Comparison of ENCODE assay signal across 2 cellular contexts in genomic region chr10:21976280-21976679, GRCh38.
TF ChIP-seq lines count a peak whose summit lies in the region.

No MANE protein-coding gene starts in this region.

TF ChIP-seq in H1, 55 proteins besides CTCF, POLR2A, EP300 and RAD21 (continued from another document):
- TF ChIP-seq ATF3 (IDR thresholded peaks at IDR 0.05; ENCODE audit: insufficient read depth, low read depth, low read length) (no peak), POLR2AphosphoS5 (IDR thresholded peaks at IDR 0.05; ENCODE audit: low read depth, low read length) (no peak), ATF2 (IDR thresholded peaks at IDR 0.05; ENCODE audit: low read length) (no peak), CBX5 (IDR thresholded peaks at IDR 0.05; ENCODE audit: low read depth, low read length) (no peak), JUND (IDR thresholded peaks at IDR 0.05; ENCODE audit: low read length) (no peak), KDM1A (IDR thresholded peaks at IDR 0.05; ENCODE audit: borderline replicate concordance, low read length) (no peak), SIX5 (IDR thresholded peaks at IDR 0.05; ENCODE audit: low read depth, low read length) (no peak), EGR1 (IDR thresholded peaks at IDR 0.05; ENCODE audit: borderline replicate concordance, low read depth, low read length) (no peak), TEAD4 (IDR thresholded peaks at IDR 0.05; ENCODE audit: low read depth, low read length) (no peak), ZNF274 (IDR thresholded peaks at IDR 0.05; ENCODE audit: borderline replicate concordance, extremely low read depth, low read length) (no peak), KDM5A (IDR thresholded peaks at IDR 0.05; ENCODE audit: low read length) (no peak), FOSL1 (IDR thresholded peaks at IDR 0.05; ENCODE audit: insufficient read depth, low read depth, low read length) (no peak), TCF12 (IDR thresholded peaks at IDR 0.05; ENCODE audit: low read depth, low read length) (no peak), E2F6 (IDR thresholded peaks at IDR 0.05) (no peak), TAF1 (IDR thresholded peaks at IDR 0.05; ENCODE audit: low read depth, low read length) (no peak), RXRA (IDR thresholded peaks at IDR 0.05; ENCODE audit: insufficient read depth, low read depth, low read length) (no peak), CEBPB (IDR thresholded peaks at IDR 0.05; ENCODE audit: low read depth, low read length) (no peak), EZH2 (IDR thresholded peaks at IDR 0.05; ENCODE audit: low read depth, low read length, severe bottlenecking) (no peak)
- TF ChIP-seq, protein P1, sequence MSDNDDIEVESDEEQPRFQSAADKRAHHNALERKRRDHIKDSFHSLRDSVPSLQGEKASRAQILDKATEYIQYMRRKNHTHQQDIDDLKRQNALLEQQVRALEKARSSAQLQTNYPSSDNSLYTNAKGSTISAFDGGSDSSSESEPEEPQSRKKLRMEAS (IDR thresholded peaks at IDR 0.05): no peak

TF ChIP-seq in SK-N-SH, 30 proteins besides CTCF, POLR2A, EP300 and RAD21 (continued from another document):
- TF ChIP-seq, protein P2, sequence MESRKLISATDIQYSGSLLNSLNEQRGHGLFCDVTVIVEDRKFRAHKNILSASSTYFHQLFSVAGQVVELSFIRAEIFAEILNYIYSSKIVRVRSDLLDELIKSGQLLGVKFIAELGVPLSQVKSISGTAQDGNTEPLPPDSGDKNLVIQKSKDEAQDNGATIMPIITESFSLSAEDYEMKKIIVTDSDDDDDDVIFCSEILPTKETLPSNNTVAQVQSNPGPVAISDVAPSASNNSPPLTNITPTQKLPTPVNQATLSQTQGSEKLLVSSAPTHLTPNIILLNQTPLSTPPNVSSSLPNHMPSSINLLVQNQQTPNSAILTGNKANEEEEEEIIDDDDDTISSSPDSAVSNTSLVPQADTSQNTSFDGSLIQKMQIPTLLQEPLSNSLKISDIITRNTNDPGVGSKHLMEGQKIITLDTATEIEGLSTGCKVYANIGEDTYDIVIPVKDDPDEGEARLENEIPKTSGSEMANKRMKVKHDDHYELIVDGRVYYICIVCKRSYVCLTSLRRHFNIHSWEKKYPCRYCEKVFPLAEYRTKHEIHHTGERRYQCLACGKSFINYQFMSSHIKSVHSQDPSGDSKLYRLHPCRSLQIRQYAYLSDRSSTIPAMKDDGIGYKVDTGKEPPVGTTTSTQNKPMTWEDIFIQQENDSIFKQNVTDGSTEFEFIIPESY (IDR thresholded peaks at IDR 0.05; ENCODE audit: borderline replicate concordance, low read depth): no peak
- TF ChIP-seq, protein P3, sequence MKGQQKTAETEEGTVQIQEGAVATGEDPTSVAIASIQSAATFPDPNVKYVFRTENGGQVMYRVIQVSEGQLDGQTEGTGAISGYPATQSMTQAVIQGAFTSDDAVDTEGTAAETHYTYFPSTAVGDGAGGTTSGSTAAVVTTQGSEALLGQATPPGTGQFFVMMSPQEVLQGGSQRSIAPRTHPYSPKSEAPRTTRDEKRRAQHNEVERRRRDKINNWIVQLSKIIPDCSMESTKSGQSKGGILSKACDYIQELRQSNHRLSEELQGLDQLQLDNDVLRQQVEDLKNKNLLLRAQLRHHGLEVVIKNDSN (IDR thresholded peaks at IDR 0.05; ENCODE audit: borderline replicate concordance, low read depth): no peak
- TF ChIP-seq MEF2A (IDR thresholded peaks at IDR 0.05; ENCODE audit: borderline replicate concordance, low read depth): no peak
- no peak for TF ChIP-seq CHD2 (IDR thresholded peaks at IDR 0.05; ENCODE audit: low read length, partially characterized antibody)
- TF ChIP-seq NFIC (IDR thresholded peaks at IDR 0.05; ENCODE audit: borderline replicate concordance): no peak
- no peak for TF ChIP-seq YY1 (IDR thresholded peaks at IDR 0.05; ENCODE audit: low read depth)
- no peak for TF ChIP-seq TCF12 (IDR thresholded peaks at IDR 0.05)
- TF ChIP-seq IRF3 (IDR thresholded peaks at IDR 0.05; ENCODE audit: low read depth, low read length): no peak
- TF ChIP-seq FOSL2 (IDR thresholded peaks at IDR 0.05; ENCODE audit: borderline replicate concordance, low read depth): no peak
- no peak for TF ChIP-seq RXRA (IDR thresholded peaks at IDR 0.05; ENCODE audit: borderline replicate concordance, low read depth)
- TF ChIP-seq TEAD4 (IDR thresholded peaks at IDR 0.05; ENCODE audit: borderline replicate concordance, insufficient read depth): no peak
- TF ChIP-seq TAF1 (IDR thresholded peaks at IDR 0.05; ENCODE audit: borderline replicate concordance, low read depth, low read length): no peak
- TF ChIP-seq RCOR1 (IDR thresholded peaks at IDR 0.05; ENCODE audit: low read length): no peak
- no peak for TF ChIP-seq EZH2phosphoT487 (IDR thresholded peaks at IDR 0.05; ENCODE audit: borderline replicate concordance, low read depth)
- TF ChIP-seq SMC3 (IDR thresholded peaks at IDR 0.05; ENCODE audit: low read depth, low read length): no peak
- TF ChIP-seq GABPA (IDR thresholded peaks at IDR 0.05; ENCODE audit: low read depth): no peak
- TF ChIP-seq, protein P1 (IDR thresholded peaks at IDR 0.05; ENCODE audit: low read depth): no peak
